Comparison of ENCODE assay signal across 1 cellular context in genomic region chr3:171950373-171950772, GRCh38.
A peak's percentile ranks its signal among the peaks of the same experiment; 100 is the strongest.
TF ChIP-seq lines count a peak whose summit lies in the region.

No MANE protein-coding gene starts in this region.

TF ChIP-seq in HEK293, 187 proteins besides CTCF, POLR2A, EP300 and RAD21 (continued from another document):
- peak; percentile 82; the same call in 1 of the 2 replicates for TF ChIP-seq TCF7L2 (IDR thresholded peaks at IDR 0.05; ENCODE audit: borderline replicate concordance, low read depth, low read length)
- no peak for TF ChIP-seq ZSCAN18 (tag by site-specific recombination; IDR thresholded peaks at IDR 0.05)
- TF ChIP-seq IKZF3 (tag by site-specific recombination; IDR thresholded peaks at IDR 0.05): peak; percentile 10; the same call in 1 of the 2 replicates
- TF ChIP-seq ZNF660 (tag by site-specific recombination; IDR thresholded peaks at IDR 0.05): 0 out of 2 replicates have a peak, but pooled peaks have one; percentile 47
- TF ChIP-seq ZBTB48 (tag by site-specific recombination; IDR thresholded peaks at IDR 0.05): peak; percentile 66; the same call in 1 of the 2 replicates
